1 cellular context compared by ENCODE assay signal in the genomic region with DNA sequence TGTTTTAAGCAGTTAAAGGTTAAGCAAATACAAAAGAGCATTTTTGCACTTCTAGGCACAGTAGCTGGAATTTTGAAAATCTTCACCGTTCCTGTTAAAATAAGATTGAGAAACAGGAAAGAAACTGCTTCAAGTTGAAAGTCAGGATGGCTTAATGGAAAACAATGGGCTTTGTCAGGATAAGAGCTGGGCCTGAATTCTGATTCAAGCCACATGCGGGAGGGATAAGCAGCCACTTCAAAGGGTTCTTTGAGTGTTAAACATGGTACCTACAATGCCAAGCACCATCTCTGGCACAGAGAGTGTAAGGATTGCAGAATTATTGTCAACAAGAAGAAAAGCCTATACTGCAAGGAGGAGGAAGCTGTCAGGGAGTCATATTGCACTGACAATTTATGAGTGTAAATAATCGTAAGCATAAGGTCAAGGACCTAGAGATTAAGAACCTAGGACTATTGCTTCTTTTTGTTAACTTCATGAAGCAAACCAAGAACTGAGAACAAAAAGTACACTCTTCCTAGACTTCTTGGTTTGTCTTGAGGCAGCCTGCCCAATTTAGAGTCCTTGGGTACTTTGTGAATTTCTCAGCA.
TF ChIP-seq lines count a peak whose summit lies in the region.

No MANE protein-coding gene starts in this region.

TF ChIP-seq in GM23338, 12 proteins besides CTCF, POLR2A, EP300 and RAD21 (continued from another document):
- TF ChIP-seq, protein P1, sequence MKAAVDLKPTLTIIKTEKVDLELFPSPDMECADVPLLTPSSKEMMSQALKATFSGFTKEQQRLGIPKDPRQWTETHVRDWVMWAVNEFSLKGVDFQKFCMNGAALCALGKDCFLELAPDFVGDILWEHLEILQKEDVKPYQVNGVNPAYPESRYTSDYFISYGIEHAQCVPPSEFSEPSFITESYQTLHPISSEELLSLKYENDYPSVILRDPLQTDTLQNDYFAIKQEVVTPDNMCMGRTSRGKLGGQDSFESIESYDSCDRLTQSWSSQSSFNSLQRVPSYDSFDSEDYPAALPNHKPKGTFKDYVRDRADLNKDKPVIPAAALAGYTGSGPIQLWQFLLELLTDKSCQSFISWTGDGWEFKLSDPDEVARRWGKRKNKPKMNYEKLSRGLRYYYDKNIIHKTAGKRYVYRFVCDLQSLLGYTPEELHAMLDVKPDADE (IDR thresholded peaks at IDR 0.05): no peak
- TF ChIP-seq NANOG (IDR thresholded peaks at IDR 0.05; ENCODE audit: borderline replicate concordance): no peak; the same call in 1 of the 2 replicates
- TF ChIP-seq, protein P2, sequence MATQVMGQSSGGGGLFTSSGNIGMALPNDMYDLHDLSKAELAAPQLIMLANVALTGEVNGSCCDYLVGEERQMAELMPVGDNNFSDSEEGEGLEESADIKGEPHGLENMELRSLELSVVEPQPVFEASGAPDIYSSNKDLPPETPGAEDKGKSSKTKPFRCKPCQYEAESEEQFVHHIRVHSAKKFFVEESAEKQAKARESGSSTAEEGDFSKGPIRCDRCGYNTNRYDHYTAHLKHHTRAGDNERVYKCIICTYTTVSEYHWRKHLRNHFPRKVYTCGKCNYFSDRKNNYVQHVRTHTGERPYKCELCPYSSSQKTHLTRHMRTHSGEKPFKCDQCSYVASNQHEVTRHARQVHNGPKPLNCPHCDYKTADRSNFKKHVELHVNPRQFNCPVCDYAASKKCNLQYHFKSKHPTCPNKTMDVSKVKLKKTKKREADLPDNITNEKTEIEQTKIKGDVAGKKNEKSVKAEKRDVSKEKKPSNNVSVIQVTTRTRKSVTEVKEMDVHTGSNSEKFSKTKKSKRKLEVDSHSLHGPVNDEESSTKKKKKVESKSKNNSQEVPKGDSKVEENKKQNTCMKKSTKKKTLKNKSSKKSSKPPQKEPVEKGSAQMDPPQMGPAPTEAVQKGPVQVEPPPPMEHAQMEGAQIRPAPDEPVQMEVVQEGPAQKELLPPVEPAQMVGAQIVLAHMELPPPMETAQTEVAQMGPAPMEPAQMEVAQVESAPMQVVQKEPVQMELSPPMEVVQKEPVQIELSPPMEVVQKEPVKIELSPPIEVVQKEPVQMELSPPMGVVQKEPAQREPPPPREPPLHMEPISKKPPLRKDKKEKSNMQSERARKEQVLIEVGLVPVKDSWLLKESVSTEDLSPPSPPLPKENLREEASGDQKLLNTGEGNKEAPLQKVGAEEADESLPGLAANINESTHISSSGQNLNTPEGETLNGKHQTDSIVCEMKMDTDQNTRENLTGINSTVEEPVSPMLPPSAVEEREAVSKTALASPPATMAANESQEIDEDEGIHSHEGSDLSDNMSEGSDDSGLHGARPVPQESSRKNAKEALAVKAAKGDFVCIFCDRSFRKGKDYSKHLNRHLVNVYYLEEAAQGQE (IDR thresholded peaks at IDR 0.05; ENCODE audit: unreplicated experiment): no peak
- no peak for TF ChIP-seq ZNF114 (CRISPR knock-in tag; IDR thresholded peaks at IDR 0.05)
- no peak for TF ChIP-seq EZH2 (IDR thresholded peaks at IDR 0.05; ENCODE audit: low read depth, unreplicated experiment)
- no peak for TF ChIP-seq STAT1 (IDR thresholded peaks at IDR 0.05; ENCODE audit: unreplicated experiment)
- TF ChIP-seq JUNB (IDR thresholded peaks at IDR 0.05; ENCODE audit: unreplicated experiment): no peak
- TF ChIP-seq EZH2phosphoT487 (IDR thresholded peaks at IDR 0.05; ENCODE audit: unreplicated experiment): no peak
